ENCODE assay signal across 18 cellular contexts in genomic region chr4:52100062-52100461, GRCh38. TPM values are rescaled to one million over a fixed set of nuclear protein-coding genes. Genes with fewer than 3 reads are reported as not detected.
DNase-seq lines count a peak whose midpoint lies in the region; ATAC-seq and TF ChIP-seq lines count a peak whose summit lies in the region.
"Had no signal": no experiment of that assay in that cellular context is flagged by ENCODE, and none has a peak within 500 bp of the region (broad histone marks: within the 10 kb centered on the region; RNA-seq: fewer than 3 reads in every experiment).

No MANE protein-coding gene starts in this region.

- H3K4me1 ChIP-seq in PC-3 (ENCODE audit: insufficient read depth, low read length) = peaks cover 67% of the 10 kb centered on the region
- no peaks in the 10 kb centered on the region for H3K4me1 ChIP-seq in CD8-positive, alpha-beta memory T cell (ENCODE audit: insufficient read depth, low read length)

- POLR2A ChIA-PET in PC-3 (lab: Charles Lee; ENCODE audit: unreplicated experiment) = interaction anchor here (0.5 kb wide), 1 partner anchor 63 kb away, joined by 4 read pairs; no protein-coding TSS in a partner anchor
- POLR2A ChIA-PET in CD8-positive, alpha-beta memory T cell (lab: Charles Lee) = no interaction called here

- intact Hi-C loops in PC-3 (cut with micrococcal nuclease) = loop anchor here (5.0 to 10.0 kb wide), 4 partner anchors 72 to 445 kb away; partner anchors contain the start of gene DCUN1D4

- H3F3A ChIP-seq in PC-3 (ENCODE audit: low read length, unreplicated experiment) = no peaks in the 10 kb centered on the region

- no peaks in the 10 kb centered on the region for H3K9me3 ChIP-seq in PC-3 (ENCODE audit: low read length)
- H3K9me3 ChIP-seq in CD8-positive, alpha-beta memory T cell (ENCODE audit: low read length) = no peaks in the 10 kb centered on the region

- no peaks in the 10 kb centered on the region for H3K36me3 ChIP-seq in PC-3 (ENCODE audit: low read depth, low read length)
- no peaks in the 10 kb centered on the region for H3K36me3 ChIP-seq in CD8-positive, alpha-beta memory T cell (ENCODE audit: insufficient read depth, low read length)

- DNase-seq in PC-3 (peak; percentile 76), kidney glomerular epithelial cell (lab: John Stamatoyannopoulos, UW) (peak; percentile 89)
- DNase-seq in stimulated activated CD4-positive, alpha-beta T cell treated with anti-CD3 and anti-CD28 coated beads, Interleukin-12 subunit alpha, Interleukin-12 subunit beta, amount 100 ng/mL, for 4 hours = no peak
- no peak for DNase-seq in activated naive CD4-positive, alpha-beta T cell treated with Interleukin-2 at 50 U/mL for 16 hours
- DNase-seq in CD8-positive, alpha-beta memory T cell = no peak
- DNase-seq: activated naive CD4-positive, alpha-beta T cell treated with anti-CD3 and anti-CD28 coated beads for 36 hours; central memory CD4-positive, alpha-beta T cell; glutamatergic neuron; NCI-H1694; NCI-H510A treated with DMSO at 0.1 percent for 48 hours; OCI-M1; posterior cingulate gyrus; SW 1271 had no signal

- no peaks in the 10 kb centered on the region for H4K20me1 ChIP-seq in PC-3 (ENCODE audit: low read length)

- no peaks in the 10 kb centered on the region for H3K79me2 ChIP-seq in PC-3 (ENCODE audit: low read length)

- H3K27me3 Mint-ChIP-seq in CD8-positive, alpha-beta memory T cell = peaks cover 2 to 4% of the 10 kb centered on the region in 2 donors

- ATAC-seq in GM18858 (IDR thresholded peaks at IDR 0.05; ENCODE audit: unreplicated experiment) = peak; percentile 81
- ATAC-seq in HG02759 (IDR thresholded peaks at IDR 0.05; ENCODE audit: unreplicated experiment) = peak; percentile 68
- peak; percentile 8 for ATAC-seq in PC-3
- no peak for ATAC-seq in GM21825 (IDR thresholded peaks at IDR 0.05; ENCODE audit: unreplicated experiment)
- ATAC-seq: GM23338, WTC11 had no signal

- no peak overlapping the region for H3K4me3 Mint-ChIP-seq in CD8-positive, alpha-beta memory T cell
- H3K4me3 Mint-ChIP-seq: activated naive CD4-positive, alpha-beta T cell treated with anti-CD3 and anti-CD28 coated beads for 36 hours; GM23338; WTC11 had no signal

- H3K9me2 ChIP-seq in PC-3 (replicated peaks; ENCODE audit: low read length) = no peaks in the 10 kb centered on the region

- H3K4me1 Mint-ChIP-seq in CD8-positive, alpha-beta memory T cell = no peaks in the 10 kb centered on the region
- H3K4me1 Mint-ChIP-seq: WTC11 had no signal

- no TSS peak for BruUV-seq in PC-3 (replicated peaks; lab: Mats Ljungman, UMichigan)

- H3K27me3 ChIP-seq in PC-3 (ENCODE audit: low read length) = no peaks in the 10 kb centered on the region
- H3K27me3 ChIP-seq in CD8-positive, alpha-beta memory T cell (ENCODE audit: insufficient read depth, low read length, poor library complexity, severe bottlenecking) = no peaks in the 10 kb centered on the region

- H3K9me3 Mint-ChIP-seq in CD8-positive, alpha-beta memory T cell = no peaks in the 10 kb centered on the region
- H3K9me3 Mint-ChIP-seq: activated naive CD4-positive, alpha-beta T cell treated with anti-CD3 and anti-CD28 coated beads for 36 hours; GM23338; WTC11 had no signal

- no peak overlapping the region for H3K9ac ChIP-seq in PC-3 (ENCODE audit: low read length)

- TF ChIP-seq CTCF in PC-3 (conservative IDR thresholded peaks at IDR 0.05; ENCODE audit: low read depth, low read length) = no peak

- H3K4me2 ChIP-seq in PC-3 (ENCODE audit: low read length) = peak overlapping the region; percentile 40
- H3K4me2 ChIP-seq: GM23338 had no signal

- no peak overlapping the region for H3K4me3 ChIP-seq in PC-3 (ENCODE audit: low read length)
- H3K4me3 ChIP-seq in CD8-positive, alpha-beta memory T cell (ENCODE audit: low read length) = no peak overlapping the region
- H3K4me3 ChIP-seq: GM23338 had no signal

- H3K27ac Mint-ChIP-seq in CD8-positive, alpha-beta memory T cell = no peak overlapping the region
- H3K27ac Mint-ChIP-seq: activated naive CD4-positive, alpha-beta T cell treated with anti-CD3 and anti-CD28 coated beads for 36 hours; GM23338; WTC11 had no signal

- CTCF ChIA-PET in PC-3 (lab: Charles Lee) = no interaction called here
- CTCF ChIA-PET in CD8-positive, alpha-beta memory T cell (lab: Charles Lee) = no interaction called here

- H2AFZ ChIP-seq in PC-3 (ENCODE audit: low read length) = 0 out of 2 replicates have a peak overlapping the region, but pooled peaks have one; percentile 3
- H2AFZ ChIP-seq: GM23338 had no signal

- no peaks in the 10 kb centered on the region for H3K36me3 Mint-ChIP-seq in CD8-positive, alpha-beta memory T cell
- H3K36me3 Mint-ChIP-seq: WTC11 had no signal

- H3K27ac ChIP-seq in PC-3 (ENCODE audit: low read length) = peak overlapping the region; percentile 23
- H3K27ac ChIP-seq in CD8-positive, alpha-beta memory T cell (ENCODE audit: low read depth, low read length) = no peak overlapping the region

RNA-seq across cellular contexts. Expression of gene SPATA18, which starts 49.0 kb away (rescaled TPM):
- not detected in 2 replicates for total RNA-seq in PC-3 (2014; rRNA removed)
- under 1 TPM; 0.31 to 0.35 TPM for total RNA-seq in CD8-positive, alpha-beta memory T cell
- not detected for polyA plus RNA-seq in CD8-positive, alpha-beta memory T cell

Comparison
In these comparisons a context has a peak if more than half of its experiments do, and no peak if none do; other contexts are left out.
1. DNase-seq: peak in PC-3 (single experiment) and kidney glomerular epithelial cell (single experiment); none in stimulated activated CD4-positive, alpha-beta T cell treated with anti-CD3 and anti-CD28 coated beads, Interleukin-12 subunit alpha, Interleukin-12 subunit beta, amount 100 ng/mL, for 4 hours (single experiment), activated naive CD4-positive, alpha-beta T cell treated with Interleukin-2 at 50 U/mL for 16 hours (single experiment) and CD8-positive, alpha-beta memory T cell (0 of 5).